Comparison of ENCODE assay signal across 22 cellular contexts in the genomic region with DNA sequence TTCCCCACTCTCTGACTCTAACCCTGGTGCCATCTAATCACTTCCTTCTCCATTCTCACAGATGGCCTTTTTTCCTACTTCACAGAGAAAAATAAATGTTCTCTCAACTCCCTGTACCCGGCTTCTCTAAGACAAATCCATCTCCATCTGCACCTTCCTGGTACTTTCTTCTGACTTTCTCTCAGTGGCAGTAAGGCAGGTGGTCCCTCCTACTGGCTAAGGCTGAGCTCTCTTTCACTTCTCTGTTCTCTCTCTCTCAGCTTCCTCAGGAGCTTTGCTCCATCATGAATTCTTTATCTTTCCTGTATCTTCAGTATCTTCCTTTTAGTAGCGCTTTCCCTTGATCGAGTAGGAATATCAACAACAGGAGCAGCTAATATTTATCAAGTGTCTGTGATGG.
"Had no signal": no experiment of that assay in that cellular context is flagged by ENCODE, and none has a peak within 500 bp of the region (broad histone marks: within the 10 kb centered on the region; RNA-seq: fewer than 3 reads in every experiment).

No MANE protein-coding gene starts in this region.

- H2AFZ ChIP-seq: PC-9 had no signal

- H3K9me3 ChIP-seq: Peyer's patch, SJSA1 had no signal

- H3K27ac ChIP-seq: PC-9, Peyer's patch, SJSA1, SK-N-MC had no signal

- H3K4me2 ChIP-seq: PC-9 had no signal

- DNase-seq: Kasumi-1, KG1, MM.1S, NCI-H1092 treated with DMSO at 0.1 percent for 48 hours, NCI-H1436, NCI-H187, NCI-H2029, NCI-H2081 treated with DMSO at 0.1 percent for 48 hours, NCI-H2171, NCI-H226, NCI-H446, NCI-H510A, NCI-H524 treated with DMSO at 0.1 percent for 48 hours, NCI-H69, NCI-H774, OCI-M1, PC-9, Peyer's patch, Right ventricle myocardium superior, SIG-M5 had no signal

- H3K36me3 ChIP-seq: Peyer's patch, SJSA1 had no signal

- H3K4me3 ChIP-seq: PC-9, Peyer's patch, SJSA1, SK-N-MC had no signal

- H3K4me1 ChIP-seq: Peyer's patch, SJSA1 had no signal

- H3K27me3 ChIP-seq: Peyer's patch, SJSA1 had no signal
